In the genomic region with DNA sequence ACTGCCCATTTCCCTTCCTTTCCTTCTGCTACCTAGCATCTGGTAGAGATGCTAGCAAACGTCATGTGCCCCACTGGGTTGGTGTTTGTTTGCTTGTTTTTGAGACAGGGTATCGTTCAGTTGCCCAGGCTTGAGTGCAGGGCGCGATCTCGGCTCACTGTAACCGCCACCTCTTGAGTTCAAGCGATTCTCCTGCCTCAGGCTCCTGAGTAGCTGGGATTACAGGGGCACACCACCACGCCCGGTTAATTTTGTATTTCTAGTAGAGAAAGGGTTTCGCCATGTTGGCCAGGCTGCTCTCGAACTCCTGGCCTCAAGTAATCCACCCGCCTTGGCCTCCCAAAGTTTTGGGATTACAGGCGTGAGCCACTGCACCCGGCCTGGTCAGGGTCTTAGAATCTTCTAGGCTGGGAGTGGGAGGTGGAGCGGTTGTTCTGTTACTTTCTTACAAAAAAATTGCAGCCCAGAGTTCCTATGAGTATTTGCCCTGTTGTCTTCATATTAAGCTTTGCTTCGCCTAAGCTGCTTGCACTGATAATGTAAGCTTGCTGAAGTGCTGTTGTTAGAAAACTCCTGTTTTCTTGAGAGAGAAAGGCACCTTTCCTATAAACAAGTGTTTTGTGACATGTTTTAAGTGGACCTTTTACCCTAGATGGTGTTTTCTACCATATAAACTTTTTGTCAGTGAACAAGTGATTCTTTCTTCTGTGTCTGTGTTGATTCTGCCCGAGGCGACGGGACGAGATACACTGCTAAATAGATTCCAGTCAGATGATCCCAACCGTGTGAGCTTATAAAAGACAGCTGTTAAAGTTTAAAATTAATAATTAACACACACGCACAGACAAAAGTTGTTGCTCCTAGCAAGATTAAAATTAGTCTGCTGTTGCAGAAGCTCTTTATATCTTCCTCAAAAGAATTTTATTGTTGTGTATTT, we compare ENCODE assay signal across 4 cellular contexts.
TF ChIP-seq lines count a peak whose summit lies in the region.

No MANE protein-coding gene starts in this region.

TF ChIP-seq in SK-N-SH, 30 proteins besides CTCF, POLR2A, EP300 and RAD21:
- TF ChIP-seq RCOR1 (IDR thresholded peaks at IDR 0.05; ENCODE audit: low read length) (peak; percentile 74), CHD2 (IDR thresholded peaks at IDR 0.05; ENCODE audit: low read length, partially characterized antibody) (peak; percentile 35), GATA2 (CRISPR knock-in tag; IDR thresholded peaks at IDR 0.05) (peak; percentile 36; the same call in 1 of the 2 replicates)
- TF ChIP-seq, protein P1, sequence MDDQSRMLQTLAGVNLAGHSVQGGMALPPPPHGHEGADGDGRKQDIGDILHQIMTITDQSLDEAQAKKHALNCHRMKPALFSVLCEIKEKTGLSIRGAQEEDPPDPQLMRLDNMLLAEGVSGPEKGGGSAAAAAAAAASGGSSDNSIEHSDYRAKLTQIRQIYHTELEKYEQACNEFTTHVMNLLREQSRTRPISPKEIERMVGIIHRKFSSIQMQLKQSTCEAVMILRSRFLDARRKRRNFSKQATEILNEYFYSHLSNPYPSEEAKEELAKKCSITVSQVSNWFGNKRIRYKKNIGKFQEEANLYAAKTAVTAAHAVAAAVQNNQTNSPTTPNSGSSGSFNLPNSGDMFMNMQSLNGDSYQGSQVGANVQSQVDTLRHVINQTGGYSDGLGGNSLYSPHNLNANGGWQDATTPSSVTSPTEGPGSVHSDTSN (IDR thresholded peaks at IDR 0.05) = no peak

TF ChIP-seq in SK-N-SH treated with all-trans-retinoic acid at 6 μM for 48 hours, 23 proteins besides CTCF, POLR2A, EP300 and RAD21:
- TF ChIP-seq, protein P2, sequence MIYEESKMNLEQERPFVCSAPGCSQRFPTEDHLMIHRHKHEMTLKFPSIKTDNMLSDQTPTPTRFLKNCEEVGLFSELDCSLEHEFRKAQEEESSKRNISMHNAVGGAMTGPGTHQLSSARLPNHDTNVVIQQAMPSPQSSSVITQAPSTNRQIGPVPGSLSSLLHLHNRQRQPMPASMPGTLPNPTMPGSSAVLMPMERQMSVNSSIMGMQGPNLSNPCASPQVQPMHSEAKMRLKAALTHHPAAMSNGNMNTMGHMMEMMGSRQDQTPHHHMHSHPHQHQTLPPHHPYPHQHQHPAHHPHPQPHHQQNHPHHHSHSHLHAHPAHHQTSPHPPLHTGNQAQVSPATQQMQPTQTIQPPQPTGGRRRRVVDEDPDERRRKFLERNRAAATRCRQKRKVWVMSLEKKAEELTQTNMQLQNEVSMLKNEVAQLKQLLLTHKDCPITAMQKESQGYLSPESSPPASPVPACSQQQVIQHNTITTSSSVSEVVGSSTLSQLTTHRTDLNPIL (CRISPR knock-in tag; IDR thresholded peaks at IDR 0.05; ENCODE audit: low read depth) = no peak
- TF ChIP-seq ARNTL (CRISPR knock-in tag; IDR thresholded peaks at IDR 0.05; ENCODE audit: borderline replicate concordance, low read depth) (no peak), GLIS3 (CRISPR knock-in tag; IDR thresholded peaks at IDR 0.05) (no peak), OSR1 (CRISPR knock-in tag; IDR thresholded peaks at IDR 0.05) (no peak), ISL1 (CRISPR knock-in tag; IDR thresholded peaks at IDR 0.05) (no peak), ZFP30 (CRISPR knock-in tag; IDR thresholded peaks at IDR 0.05) (no peak), TOX (CRISPR knock-in tag; IDR thresholded peaks at IDR 0.05; ENCODE audit: borderline replicate concordance) (no peak), BACH2 (CRISPR knock-in tag; IDR thresholded peaks at IDR 0.05; ENCODE audit: borderline replicate concordance) (no peak), RARB (CRISPR knock-in tag; IDR thresholded peaks at IDR 0.05) (no peak), PPARA (CRISPR knock-in tag; IDR thresholded peaks at IDR 0.05; ENCODE audit: borderline replicate concordance) (no peak), TCF4 (CRISPR knock-in tag; IDR thresholded peaks at IDR 0.05; ENCODE audit: borderline replicate concordance) (no peak)
- TF ChIP-seq, protein P3, sequence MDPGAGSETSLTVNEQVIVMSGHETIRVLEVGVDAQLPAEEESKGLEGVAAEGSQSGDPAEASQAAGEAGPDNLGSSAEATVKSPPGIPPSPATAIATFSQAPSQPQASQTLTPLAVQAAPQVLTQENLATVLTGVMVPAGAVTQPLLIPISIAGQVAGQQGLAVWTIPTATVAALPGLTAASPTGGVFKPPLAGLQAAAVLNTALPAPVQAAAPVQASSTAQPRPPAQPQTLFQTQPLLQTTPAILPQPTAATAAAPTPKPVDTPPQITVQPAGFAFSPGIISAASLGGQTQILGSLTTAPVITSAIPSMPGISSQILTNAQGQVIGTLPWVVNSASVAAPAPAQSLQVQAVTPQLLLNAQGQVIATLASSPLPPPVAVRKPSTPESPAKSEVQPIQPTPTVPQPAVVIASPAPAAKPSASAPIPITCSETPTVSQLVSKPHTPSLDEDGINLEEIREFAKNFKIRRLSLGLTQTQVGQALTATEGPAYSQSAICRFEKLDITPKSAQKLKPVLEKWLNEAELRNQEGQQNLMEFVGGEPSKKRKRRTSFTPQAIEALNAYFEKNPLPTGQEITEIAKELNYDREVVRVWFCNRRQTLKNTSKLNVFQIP (CRISPR knock-in tag; IDR thresholded peaks at IDR 0.05; ENCODE audit: borderline replicate concordance, low read depth) = no peak

TF ChIP-seq in H1, 55 proteins besides CTCF, POLR2A, EP300 and RAD21:
- TF ChIP-seq NANOG (IDR thresholded peaks at IDR 0.05; ENCODE audit: insufficient read depth, low read depth, low read length, poor library complexity, severe bottlenecking) = no peak
- TF ChIP-seq HDAC2 (IDR thresholded peaks at IDR 0.05; ENCODE audit: borderline replicate concordance in 1 of 2, low read depth in 2 of 2, low read length in 2 of 2) = no peak
- TF ChIP-seq KDM1A (IDR thresholded peaks at IDR 0.05; ENCODE audit: borderline replicate concordance, low read length) = no peak
- TF ChIP-seq JUND (IDR thresholded peaks at IDR 0.05; ENCODE audit: low read length) = no peak
- TF ChIP-seq BACH1 (IDR thresholded peaks at IDR 0.05; ENCODE audit: low read length) = no peak
- no peak for TF ChIP-seq PHF8 (conservative IDR thresholded peaks at IDR 0.05; ENCODE audit: low read depth, low read length)
- no peak for TF ChIP-seq RFX5 (IDR thresholded peaks at IDR 0.05; ENCODE audit: borderline replicate concordance, low read depth, low read length)
- no peak for TF ChIP-seq BCL11A (IDR thresholded peaks at IDR 0.05; ENCODE audit: low read depth in 2 of 2, low read length in 2 of 2)
- TF ChIP-seq KDM4A (IDR thresholded peaks at IDR 0.05; ENCODE audit: low read depth, low read length, severe bottlenecking) = no peak
- no peak for TF ChIP-seq SP1 (IDR thresholded peaks at IDR 0.05; ENCODE audit: low read depth, low read length)
TF ChIP-seq in H1: peak in this region for 0.

TF ChIP-seq in liver, 16 proteins besides CTCF, POLR2A, EP300 and RAD21:
- TF ChIP-seq SP1 (IDR thresholded peaks at IDR 0.05) = peak; percentile 21
- TF ChIP-seq YY1 (IDR thresholded peaks at IDR 0.05) = peak; percentile 13
- peak in 1 of 2 donors; percentile 18 for TF ChIP-seq HNF4A (conservative IDR thresholded peaks at IDR 0.05)
- no peak for TF ChIP-seq GABPA (IDR thresholded peaks at IDR 0.05 in 1 of 2, conservative IDR thresholded peaks at IDR 0.05 in 1 of 2)
- TF ChIP-seq FOXA1 (IDR thresholded peaks at IDR 0.05) = no peak
- TF ChIP-seq FOXA2 (IDR thresholded peaks at IDR 0.05) = peak; percentile 12
- TF ChIP-seq RXRA (IDR thresholded peaks at IDR 0.05) = peak in 1 of 2 donors; percentile 14
